ENCODE assay signal across 1 cellular context in the genomic region with DNA sequence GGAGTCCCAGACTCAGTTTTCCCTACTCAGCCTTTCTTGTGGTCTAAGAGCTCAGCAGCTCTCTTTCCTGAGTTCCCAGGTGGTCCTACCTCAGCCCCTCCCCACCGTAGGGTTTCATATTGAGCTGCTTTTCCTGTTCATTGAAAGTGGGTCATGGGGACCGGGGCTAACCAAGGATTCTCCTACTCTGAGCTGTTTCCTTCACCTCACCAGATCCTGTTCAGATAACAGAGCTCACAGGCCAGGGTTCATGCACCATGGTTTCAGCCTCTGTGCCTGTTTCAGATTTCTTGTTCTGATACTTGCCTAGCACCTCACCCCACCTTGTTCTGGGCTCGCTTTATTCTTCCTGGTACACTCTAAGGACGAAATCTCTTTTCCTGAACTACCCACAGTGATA.
TF ChIP-seq lines count a peak whose summit lies in the region.

No MANE protein-coding gene starts in this region.

TF ChIP-seq in GM23338, 12 proteins besides CTCF, POLR2A, EP300 and RAD21:
- TF ChIP-seq JUNB (IDR thresholded peaks at IDR 0.05; ENCODE audit: unreplicated experiment) (no peak), REST (IDR thresholded peaks at IDR 0.05; ENCODE audit: unreplicated experiment) (no peak), ZNF331 (CRISPR knock-in tag; IDR thresholded peaks at IDR 0.05; ENCODE audit: low read depth) (no peak), EZH2 (IDR thresholded peaks at IDR 0.05; ENCODE audit: low read depth, unreplicated experiment) (no peak), STAT1 (IDR thresholded peaks at IDR 0.05; ENCODE audit: unreplicated experiment) (no peak), ZNF462 (CRISPR knock-in tag; IDR thresholded peaks at IDR 0.05) (no peak), NANOG (IDR thresholded peaks at IDR 0.05; ENCODE audit: borderline replicate concordance) (no peak), CREB1 (CRISPR knock-in tag; IDR thresholded peaks at IDR 0.05; ENCODE audit: low read depth) (no peak), ZNF114 (CRISPR knock-in tag; IDR thresholded peaks at IDR 0.05) (no peak), EZH2phosphoT487 (IDR thresholded peaks at IDR 0.05; ENCODE audit: unreplicated experiment) (no peak), POLR2AphosphoS5 (IDR thresholded peaks at IDR 0.05; ENCODE audit: low read depth) (no peak)
- TF ChIP-seq, protein P1, sequence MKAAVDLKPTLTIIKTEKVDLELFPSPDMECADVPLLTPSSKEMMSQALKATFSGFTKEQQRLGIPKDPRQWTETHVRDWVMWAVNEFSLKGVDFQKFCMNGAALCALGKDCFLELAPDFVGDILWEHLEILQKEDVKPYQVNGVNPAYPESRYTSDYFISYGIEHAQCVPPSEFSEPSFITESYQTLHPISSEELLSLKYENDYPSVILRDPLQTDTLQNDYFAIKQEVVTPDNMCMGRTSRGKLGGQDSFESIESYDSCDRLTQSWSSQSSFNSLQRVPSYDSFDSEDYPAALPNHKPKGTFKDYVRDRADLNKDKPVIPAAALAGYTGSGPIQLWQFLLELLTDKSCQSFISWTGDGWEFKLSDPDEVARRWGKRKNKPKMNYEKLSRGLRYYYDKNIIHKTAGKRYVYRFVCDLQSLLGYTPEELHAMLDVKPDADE (IDR thresholded peaks at IDR 0.05) = no peak
